Comparison of ENCODE assay signal across 26 cellular contexts in the genomic region with DNA sequence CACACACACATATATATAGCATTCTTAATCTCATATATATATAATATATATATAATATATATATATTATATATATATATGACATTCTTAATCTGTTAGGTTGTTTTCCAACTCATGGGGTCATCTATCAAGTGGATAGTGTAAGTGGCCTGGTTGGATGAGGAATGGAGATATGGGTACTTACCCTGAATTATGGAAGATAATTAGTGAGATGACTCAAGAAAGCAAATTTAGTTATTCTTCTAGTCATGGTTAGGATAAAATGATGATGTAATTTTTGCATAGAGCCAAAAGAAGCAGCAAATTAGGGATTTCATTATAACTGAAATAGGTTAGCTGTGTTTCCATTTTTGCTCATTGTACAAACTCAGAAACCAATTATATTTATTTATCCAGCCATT.
"Had no signal": no experiment of that assay in that cellular context is flagged by ENCODE, and none has a peak within 500 bp of the region (broad histone marks: within the 10 kb centered on the region; RNA-seq: fewer than 3 reads in every experiment).

No MANE protein-coding gene starts in this region.

- H3K9me3 ChIP-seq: stomach, suprapubic skin, testis, thoracic aorta, thyroid gland, tibial nerve, transverse colon, upper lobe of left lung, upper lobe of right lung, uterus, vagina had no signal

- H3K36me3 ChIP-seq: stomach, suprapubic skin, thoracic aorta, thyroid gland, tibial nerve, transverse colon, upper lobe of left lung, upper lobe of right lung, uterus, vagina had no signal

- H3K27me3 ChIP-seq: stomach, suprapubic skin, testis, thyroid gland, tibial nerve, transverse colon, upper lobe of left lung, upper lobe of right lung, uterus, vagina had no signal

- FAIRE-seq: urothelium cell line had no signal

- H3K4me1 ChIP-seq: thyroid gland, upper lobe of left lung, upper lobe of right lung, uterus had no signal

- DNase-seq: stimulated activated CD4-positive, alpha-beta T cell treated with anti-CD3 and anti-CD28 coated beads, Interleukin-2, amount 100 ng/mL, for 24 hours; stimulated activated CD4-positive, alpha-beta T cell treated with anti-CD3 and anti-CD28 coated beads, Interleukin-2, amount 100 ng/mL, for 48 hours; stimulated activated CD4-positive, alpha-beta T cell treated with anti-CD3 and anti-CD28 coated beads, Interleukin-4, amount 100 ng/mL, for 1 hour; stimulated activated CD4-positive, alpha-beta T cell treated with anti-CD3 and anti-CD28 coated beads, Interleukin-4, amount 100 ng/mL, for 24 hours; stimulated activated CD4-positive, alpha-beta T cell treated with anti-CD3 and anti-CD28 coated beads, Interleukin-4, amount 100 ng/mL, for 4 hours; stimulated activated naive B cell treated with anti-CD40 and anti-IgM and Interleukin-4, amounts not matched to agents 10 μg/mL and 1 μg/mL and 100 μg/mL, for 72 hours; stimulated activated naive CD4-positive, alpha-beta T cell; stimulated activated naive CD4-positive, alpha-beta T cell treated with Interleukin-2 at 50 U/mL for 16 hours; stimulated activated naive CD8-positive, alpha-beta T cell treated with anti-CD3 and anti-CD28 coated beads, Interleukin-15, amount 100 ng/mL, for 72 hours; stimulated activated naive CD8-positive, alpha-beta T cell treated with anti-CD3 and anti-CD28 coated beads, Interleukin-15, Interleukin-2, amounts not matched to agents 100 U/mL and 50 U/mL, for 24 hours; stomach; substantia nigra; testis; thyroid gland; transverse colon; trophoblast cell; upper lobe of left lung; upper lobe of right lung; uterus had no signal

- H3K27ac ChIP-seq: suprapubic skin, testis, thyroid gland, tibial nerve, transverse colon, upper lobe of left lung, upper lobe of right lung, uterus, vagina had no signal

- H3K4me3 ChIP-seq: stomach, suprapubic skin, testis, thoracic aorta, thyroid gland, tibial nerve, transverse colon, upper lobe of left lung, upper lobe of right lung, uterus, vagina had no signal

- ATAC-seq: stimulated activated effector memory CD8-positive, alpha-beta T cell treated with anti-CD3 and anti-CD28 coated beads, Interleukin-12 subunit alpha, Interleukin-12 subunit beta, amount 100 ng/mL, for 72 hours; stimulated activated memory B cell treated with anti-CD40 and anti-IgM and Interleukin-4, amounts not matched to agents 10 μg/mL and 1 μg/mL and 100 μg/mL, for 72 hours; stimulated activated naive B cell treated with anti-CD40 and anti-IgM and Interleukin-4, amounts not matched to agents 10 μg/mL and 1 μg/mL and 100 μg/mL, for 72 hours; stimulated activated naive CD8-positive, alpha-beta T cell treated with anti-CD3 and anti-CD28 coated beads, Interleukin-15, amount 100 ng/mL, for 72 hours; stimulated activated naive CD8-positive, alpha-beta T cell treated with anti-CD3 and anti-CD28 coated beads, Interleukin-15, Interleukin-2, amounts not matched to agents 100 U/mL and 50 U/mL, for 24 hours; upper lobe of right lung had no signal
